Comparison of ENCODE assay signal across 8 cellular contexts in the genomic region with DNA sequence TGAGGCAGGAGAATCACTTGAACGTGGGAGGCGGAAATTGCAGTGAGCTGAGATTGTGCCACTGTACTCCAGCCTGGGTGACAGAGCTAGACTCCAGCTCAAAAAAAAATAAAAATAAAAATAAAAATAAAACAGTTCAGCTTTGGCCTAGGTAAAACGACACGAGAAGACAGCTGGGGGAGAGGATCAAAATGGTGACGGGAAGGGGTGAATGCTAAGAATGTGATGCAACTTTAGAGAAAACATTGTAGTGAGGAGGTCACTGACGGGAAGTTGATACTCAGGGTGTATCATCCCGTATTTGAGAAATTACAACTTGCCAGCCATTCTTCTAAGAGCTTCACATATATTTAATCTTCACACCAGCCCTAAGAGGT. TPM values are rescaled to one million over a fixed set of nuclear protein-coding genes. Genes with fewer than 3 reads are reported as not detected.
DNase-seq lines count a peak whose midpoint lies in the region; ATAC-seq, FAIRE-seq and TF ChIP-seq lines count a peak whose summit lies in the region.

No MANE protein-coding gene starts in this region.

- H2BK12ac ChIP-seq in H1 (ENCODE audit: low read depth, low read length) (no peak overlapping the region), neuronal stem cell (ENCODE audit: low read length) (no peak overlapping the region)

- intact Hi-C loops in CD4-positive, alpha-beta T cell (cut with DNase I, micrococcal nuclease), result loop anchor here (1.0 to 10.0 kb wide), 6 partner anchors 27 to 1017 kb away; partner anchors contain the start of genes SEC24C (in 2 of the 2), KAT6B (in 1 of the 2) and PPP3CB (in 1 of the 2)
- intact Hi-C loops in mucosa of descending colon (cut with DNase I, micrococcal nuclease), result no loop called here

- peak overlapping the region; percentile 97 for H3K4me3 Mint-ChIP-seq in CD4-positive, alpha-beta T cell

- CTCF ChIA-PET in CD4-positive, alpha-beta T cell (lab: Charles Lee), result interaction anchor here (1.0 to 2.2 kb wide), 4 partner anchors 24 to 69 kb away, joined by 3 to 11 read pairs (median 6); partner anchors contain the start of genes SEC24C and ZSWIM8
- CTCF ChIA-PET in H1 (lab: Charles Lee; ENCODE audit: partially characterized antibody), result interaction anchor here (0.6 to 2.7 kb wide), 6 partner anchors 9 to 280 kb away, joined by 3 to 13 read pairs (median 6); no protein-coding TSS in a partner anchor

- H3K9ac ChIP-seq in H1 (replicated peaks in 1 of 4; ENCODE audit: extremely low read depth in 1 of 4, low read depth in 3 of 4, low read length in 3 of 4), result no peak overlapping the region; a peak in 2 of 7 replicates
- H3K9ac ChIP-seq in neuronal stem cell (ENCODE audit: low read depth, low read length, poor library complexity), result no peak overlapping the region

- H4K5ac ChIP-seq in H1 (ENCODE audit: insufficient read length, low read depth, low read length), result no peak overlapping the region

- no peaks in the 10 kb centered on the region for H3K9me3 Mint-ChIP-seq in CD4-positive, alpha-beta T cell

- POLR2A ChIA-PET in CD4-positive, alpha-beta T cell (lab: Charles Lee), result interaction anchor here (1.0 to 8.2 kb wide), 9 partner anchors 11 to 186 kb away, joined by 3 to 88 read pairs (median 6); partner anchors contain the start of genes CAMK2G, CHCHD1, SEC24C and ZSWIM8
- POLR2A ChIA-PET in H1 (lab: Charles Lee; ENCODE audit: partially characterized antibody), result interaction anchor here (0.6 to 11.1 kb wide), 11 partner anchors 14 to 189 kb away, joined by 3 to 137 read pairs (median 5); partner anchors contain the start of gene ZSWIM8

- TF ChIP-seq POLR2A in H1 (IDR thresholded peaks at IDR 0.05; ENCODE audit: control extremely low read depth in 1 of 2, low read depth in 2 of 2, low read length in 2 of 2), result no peak

- H3K4ac ChIP-seq in H1 (replicated peaks; ENCODE audit: insufficient read length, low read depth, low read length) (no peak overlapping the region), neuronal stem cell (ENCODE audit: low read length) (no peak overlapping the region)

- no peak overlapping the region for H4K91ac ChIP-seq in H1 (replicated peaks; ENCODE audit: insufficient read length, low read length)
- H4K91ac ChIP-seq in neuronal stem cell (ENCODE audit: low read depth, low read length, poor library complexity), result no peak overlapping the region

- H2AFZ ChIP-seq in H1 (ENCODE audit: low read length), result no peak overlapping the region
- H2AFZ ChIP-seq in neuronal stem cell (ENCODE audit: low read length), result peak overlapping the region; percentile 95

- H3K79me1 ChIP-seq in H1 (ENCODE audit: low read depth, low read length) (0 out of 2 replicates have a peak, but pooled peaks cover 4% of the 10 kb centered on the region), neuronal stem cell (ENCODE audit: low read depth, low read length) (no peaks in the 10 kb centered on the region)

- no peaks in the 10 kb centered on the region for H3K9me3 ChIP-seq in CD4-positive, alpha-beta T cell (ENCODE audit: control insufficient read depth, low read length)
- H3K9me3 ChIP-seq in H1 (ENCODE audit: insufficient read depth in 2 of 2, low read depth in 1 of 2, low read length in 1 of 2) (no peaks in the 10 kb centered on the region), neuronal stem cell (replicated peaks in 1 of 2; ENCODE audit: control insufficient read depth in 2 of 2, insufficient read depth in 1 of 2, low read depth in 1 of 2, low read length in 2 of 2) (no peaks in the 10 kb centered on the region), mucosa of descending colon (no peaks in the 10 kb centered on the region)

- H3K36me3 ChIP-seq in H1 (ENCODE audit: control insufficient read depth in 2 of 4, insufficient read depth in 4 of 4, low read length in 3 of 4), result peaks cover 4 to 23% (median 17%) of the 10 kb centered on the region in 4 experiments; a peak in 6 of 8 replicates
- peaks cover 27 to 59% of the 10 kb centered on the region in 2 donors for H3K36me3 ChIP-seq in neuronal stem cell (replicated peaks in 1 of 2; ENCODE audit: control insufficient read depth in 2 of 2, insufficient read depth in 2 of 2, low read length in 2 of 2)
- H3K36me3 ChIP-seq in mucosa of descending colon (ENCODE audit: low read depth), result no peaks in the 10 kb centered on the region

- H3K14ac ChIP-seq in H1 (ENCODE audit: insufficient read length), result no peak overlapping the region
- no peak overlapping the region for H3K14ac ChIP-seq in neuronal stem cell (ENCODE audit: low read length)

- no peaks in the 10 kb centered on the region for H3K27me3 ChIP-seq in CD4-positive, alpha-beta T cell (ENCODE audit: control insufficient read depth, insufficient read depth, low read length)
- H3K27me3 ChIP-seq in H1 (replicated peaks in 1 of 4; ENCODE audit: control insufficient read depth in 3 of 4, extremely low read depth in 1 of 4, insufficient read depth in 3 of 4, low read length in 3 of 4), result no peaks in the 10 kb centered on the region
- H3K27me3 ChIP-seq in neuronal stem cell (ENCODE audit: control insufficient read depth in 3 of 3, insufficient read depth in 3 of 3, low read depth in 1 of 3, low read length in 3 of 3), result no peaks in the 10 kb centered on the region

- H3K18ac ChIP-seq in H1 (ENCODE audit: extremely low read depth, low read length), result no peak overlapping the region
- H3K18ac ChIP-seq in neuronal stem cell (ENCODE audit: low read length), result no peak overlapping the region

- H3K23me2 ChIP-seq in H1 (ENCODE audit: low read depth, low read length), result no peaks in the 10 kb centered on the region; the same call in 1 of the 2 replicates

- H3K4me1 Mint-ChIP-seq in CD4-positive, alpha-beta T cell (ENCODE audit: low read depth), result peaks cover 57% of the 10 kb centered on the region

- TF ChIP-seq EP300 in H1 (IDR thresholded peaks at IDR 0.05; ENCODE audit: borderline replicate concordance in 1 of 2, low read depth in 2 of 2, low read length in 2 of 2), result no peak

- H4K20me1 ChIP-seq in H1 (replicated peaks in 1 of 2; ENCODE audit: control insufficient read depth in 1 of 2, insufficient read depth in 2 of 2, low read length in 2 of 2), result peaks cover 0 to 14% of the 10 kb centered on the region in 2 experiments

- no peak overlapping the region for H3K23ac ChIP-seq in H1 (ENCODE audit: insufficient read length)
- no peak overlapping the region for H3K23ac ChIP-seq in neuronal stem cell (ENCODE audit: low read depth, low read length, poor library complexity)

- H3K79me2 ChIP-seq in H1 (ENCODE audit: control insufficient read depth in 1 of 2, insufficient read depth in 2 of 2, low read length in 2 of 2), result no peaks in the 10 kb centered on the region

- 76% methylated on average over 7 of the region's 7 CpGs; no CpG with 5 or more reads in 1 of the 2 experiments for WGBS in H1 (ENCODE audit: extremely low coverage in 1 of 2, insufficient coverage in 1 of 2, insufficient read length in 1 of 2, insufficient replicate concordance in 2 of 2, low coverage in 1 of 2, low lambda C conversion rate in 2 of 2, missing lambda C conversion rate in 1 of 2), 2 experiments
- no CpG with 5 or more reads among the region's 7 CpGs for WGBS in neuronal stem cell (ENCODE audit: extremely low coverage in 2 of 2, insufficient read length in 2 of 2, insufficient replicate concordance in 1 of 2), 2 donors

- H3K27ac Mint-ChIP-seq in CD4-positive, alpha-beta T cell, result peak overlapping the region; percentile 99

- peak overlapping the region; percentile 69 to 91 (median 78) for H3K4me3 ChIP-seq in H1 (ENCODE audit: extremely low read depth in 1 of 4, insufficient read depth in 2 of 4, low read depth in 3 of 4, low read length in 4 of 4)
- peak overlapping the region in 1 of 2 donors; percentile 87 for H3K4me3 ChIP-seq in neuronal stem cell (ENCODE audit: low read length in 2 of 2)
- H3K4me3 ChIP-seq in mucosa of descending colon, result no peak overlapping the region

- H4K8ac ChIP-seq in H1 (ENCODE audit: extremely low read depth, insufficient read depth, low read length) (no peak overlapping the region), neuronal stem cell (ENCODE audit: low read depth, low read length) (no peak overlapping the region)

- no peak for ATAC-seq in CD4-positive, alpha-beta T cell (ENCODE audit: poor library complexity)
- no peak for ATAC-seq in HG03159 (IDR thresholded peaks at IDR 0.05; ENCODE audit: unreplicated experiment)
- ATAC-seq in mucosa of descending colon, result no peak

- H2BK120ac ChIP-seq in H1 (replicated peaks; ENCODE audit: low read depth, low read length) (no peak overlapping the region), neuronal stem cell (ENCODE audit: low read depth, low read length) (no peak overlapping the region)

- peaks cover 81% of the 10 kb centered on the region for H3K36me3 Mint-ChIP-seq in CD4-positive, alpha-beta T cell (ENCODE audit: low read depth)

- peak overlapping the region; percentile 91 for H3K27ac ChIP-seq in CD4-positive, alpha-beta T cell (ENCODE audit: low read depth, low read length)
- H3K27ac ChIP-seq in H1 (ENCODE audit: low read depth, low read length) (no peak overlapping the region), neuronal stem cell (replicated peaks; ENCODE audit: low read length) (no peak overlapping the region)

- TF ChIP-seq RAD21 in H1 (IDR thresholded peaks at IDR 0.05 in 1 of 2, conservative IDR thresholded peaks at IDR 0.05 in 1 of 2; ENCODE audit: low read depth in 2 of 2, low read length in 2 of 2), result no peak

- H3K4me2 ChIP-seq in H1 (ENCODE audit: insufficient read depth in 1 of 2, low read depth in 2 of 2, low read length in 2 of 2) (peak overlapping the region; percentile 71 to 80), neuronal stem cell (ENCODE audit: insufficient read depth, low read length, poor library complexity, severe bottlenecking) (peak overlapping the region; percentile 84)

- no peak overlapping the region for H3K56ac ChIP-seq in H1 (replicated peaks; ENCODE audit: insufficient read length, low read depth, low read length)

- FAIRE-seq in H1 (lab: Jason Lieb, UNC), result no peak

- no peak overlapping the region for H2BK15ac ChIP-seq in H1 (ENCODE audit: low read length)
- H2BK15ac ChIP-seq in neuronal stem cell (ENCODE audit: low read length), result no peak overlapping the region

- H2BK5ac ChIP-seq in H1 (ENCODE audit: low read depth, low read length) (no peak overlapping the region), neuronal stem cell (ENCODE audit: low read length) (no peak overlapping the region)

- no peaks in the 10 kb centered on the region for H3K27me3 Mint-ChIP-seq in CD4-positive, alpha-beta T cell

- H3K4me1 ChIP-seq in H1 (replicated peaks in 1 of 4; ENCODE audit: control insufficient read depth in 3 of 4, insufficient read depth in 4 of 4, low read length in 3 of 4) (peaks cover 0 to 4% (median 2%) of the 10 kb centered on the region in 4 experiments; a peak in 4 of 7 replicates), neuronal stem cell (ENCODE audit: control insufficient read depth in 2 of 2, insufficient read depth in 1 of 2, low read depth in 1 of 2, low read length in 2 of 2) (peaks cover 0 to 6% of the 10 kb centered on the region in 2 donors), mucosa of descending colon (ENCODE audit: low read depth) (peaks cover 8% of the 10 kb centered on the region)

- H2AK5ac ChIP-seq in H1 (ENCODE audit: low read depth, low read length) (no peak overlapping the region), neuronal stem cell (ENCODE audit: low read depth, low read length) (no peak overlapping the region)

- no peak for DNase-seq in CD4-positive, alpha-beta T cell
- DNase-seq in NOMO-1 treated with dmso at 0.1 percent for 144 hours (lab: John Stamatoyannopoulos, UW; ENCODE audit: unreplicated experiment) (peak; percentile 1), H1 (ENCODE audit: low read depth in 1 of 2, low spot score in 2 of 2) (no peak), neuronal stem cell (ENCODE audit: low spot score) (no peak), mucosa of descending colon (no peak), occipital lobe (lab: John Stamatoyannopoulos, UW) (no peak), NCI-H1436 (lab: John Stamatoyannopoulos, UW) (no peak)

- no peak overlapping the region for H2BK20ac ChIP-seq in H1 (ENCODE audit: low read length)

- no peak for TF ChIP-seq CTCF in CD4-positive, alpha-beta T cell (IDR thresholded peaks at IDR 0.05)
- no peak for TF ChIP-seq CTCF in H1 (IDR thresholded peaks at IDR 0.05; ENCODE audit: control extremely low read depth in 1 of 3, insufficient read depth in 1 of 3, low read depth in 1 of 3, low read length in 3 of 3)
- no peak for TF ChIP-seq CTCF in mucosa of descending colon (IDR thresholded peaks at IDR 0.05)

RNA-seq across cellular contexts. Expression of gene NDST2, which starts 1.1 kb away (rescaled TPM):
- total RNA-seq in CD4-positive, alpha-beta T cell, result 100 to 1,000 TPM; 121 to 135 TPM
- total RNA-seq in H1 (2021; fragmentation: NEBNext Ultra II Directional; extraction: Animal tissue kit (Norgen Biotek cat#: 25700)), result 21.4 and 25.5 TPM in 2 replicates
- 13.9 and 18.0 TPM in 2 replicates for polyA plus RNA-seq in H1 (2011; rRNA removed)
- 13.8 TPM for polyA plus RNA-seq in H1 (2011; cell fraction: cytosol; rRNA removed)
- 50.5 TPM for polyA plus RNA-seq in H1 (2011; cell fraction: nucleus; rRNA removed)
- 10.6 to 15.8 TPM (median 12.5 TPM) in 4 replicates for polyA plus RNA-seq in H1 (2012, experiment 1 of 2)
- polyA plus RNA-seq in H1 (2012, experiment 2 of 2), result 9.7 TPM
- 13.4 TPM for polyA plus RNA-seq in H1 (2013, experiment 1 of 2)
- polyA plus RNA-seq in H1 (2013, experiment 2 of 2), result 12.3 TPM
- 26.5 and 36.6 TPM in 2 replicates for polyA minus RNA-seq in H1 (2011; rRNA and poly(A)+ RNA removed)
- 20.8 TPM for polyA minus RNA-seq in H1 (2011; cell fraction: cytosol; rRNA and poly(A)+ RNA removed)
- polyA minus RNA-seq in H1 (2011; cell fraction: nucleus; rRNA and poly(A)+ RNA removed), result 40.9 TPM
- polyA plus RNA-seq in neuronal stem cell (2013, experiment 1 of 2), result 14.3 TPM
- 14.9 TPM for polyA plus RNA-seq in neuronal stem cell (2013, experiment 2 of 2)
- 10 to 100 TPM; 26.7 to 39.0 (median 29.0) TPM for total RNA-seq in mucosa of descending colon
- 8.1 TPM for total RNA-seq in occipital lobe

RNA-seq across cellular contexts. Expression of gene ZSWIM8, which starts 24.9 kb away (rescaled TPM):
- total RNA-seq in CD4-positive, alpha-beta T cell, result 10 to 100 TPM; 66.4 to 70.7 TPM
- total RNA-seq in H1 (2021; fragmentation: NEBNext Ultra II Directional; extraction: Animal tissue kit (Norgen Biotek cat#: 25700)), result 44.7 and 49.8 TPM in 2 replicates
- 99.7 and 113 TPM in 2 replicates for polyA plus RNA-seq in H1 (2011; rRNA removed)
- 63.2 TPM for polyA plus RNA-seq in H1 (2011; cell fraction: cytosol; rRNA removed)
- polyA plus RNA-seq in H1 (2011; cell fraction: nucleus; rRNA removed), result 423 TPM
- 32.9 to 71.7 TPM (median 60.3 TPM) in 4 replicates for polyA plus RNA-seq in H1 (2012, experiment 1 of 2)
- polyA plus RNA-seq in H1 (2012, experiment 2 of 2), result 50.8 TPM
- 45.3 TPM for polyA plus RNA-seq in H1 (2013, experiment 1 of 2)
- polyA plus RNA-seq in H1 (2013, experiment 2 of 2), result 34.3 TPM
- 58.0 and 68.5 TPM in 2 replicates for polyA minus RNA-seq in H1 (2011; rRNA and poly(A)+ RNA removed)
- polyA minus RNA-seq in H1 (2011; cell fraction: cytosol; rRNA and poly(A)+ RNA removed), result 42.7 TPM
- 56.0 TPM for polyA minus RNA-seq in H1 (2011; cell fraction: nucleus; rRNA and poly(A)+ RNA removed)
- 39.1 TPM for polyA plus RNA-seq in neuronal stem cell (2013, experiment 1 of 2)
- 45.8 TPM for polyA plus RNA-seq in neuronal stem cell (2013, experiment 2 of 2)
- total RNA-seq in mucosa of descending colon (100 to 1,000 TPM in 1 of 3 donors, 10 to 100 TPM in 2; 72.5 to 119 (median 90.1) TPM), occipital lobe (30.7 TPM)

RNA-seq across cellular contexts. Expression of gene CHCHD1, which starts 28.5 kb away (rescaled TPM):
- total RNA-seq in CD4-positive, alpha-beta T cell, result 1 to 10 TPM; 6.3 to 6.8 TPM
- 44.9 and 46.4 TPM in 2 replicates for total RNA-seq in H1 (2021; fragmentation: NEBNext Ultra II Directional; extraction: Animal tissue kit (Norgen Biotek cat#: 25700))
- 52.6 and 58.1 TPM in 2 replicates for polyA plus RNA-seq in H1 (2011; rRNA removed)
- 57.1 TPM for polyA plus RNA-seq in H1 (2011; cell fraction: cytosol; rRNA removed)
- polyA plus RNA-seq in H1 (2011; cell fraction: nucleus; rRNA removed), result 28.2 TPM
- polyA plus RNA-seq in H1 (2012, experiment 1 of 2), result 78.9 to 101 TPM (median 92.5 TPM) in 4 replicates
- 104 TPM for polyA plus RNA-seq in H1 (2012, experiment 2 of 2)
- 151 TPM for polyA plus RNA-seq in H1 (2013, experiment 1 of 2)
- polyA plus RNA-seq in H1 (2013, experiment 2 of 2), result 164 TPM
- polyA minus RNA-seq in H1 (2011; rRNA and poly(A)+ RNA removed), result 5.0 and 6.8 TPM in 2 replicates
- 9.9 TPM for polyA minus RNA-seq in H1 (2011; cell fraction: cytosol; rRNA and poly(A)+ RNA removed)
- polyA minus RNA-seq in H1 (2011; cell fraction: nucleus; rRNA and poly(A)+ RNA removed), result 15.8 TPM
- polyA plus RNA-seq in neuronal stem cell (2013, experiment 1 of 2), result 123 TPM
- polyA plus RNA-seq in neuronal stem cell (2013, experiment 2 of 2), result 123 TPM
- total RNA-seq in mucosa of descending colon (10 to 100 TPM; 19.8 to 26.2 (median 22.7) TPM), occipital lobe (14.5 TPM)

Comparison
In these comparisons a context has a peak if more than half of its experiments do, and no peak if none do; other contexts are left out.
1. intact Hi-C loops: an anchor here in CD4-positive, alpha-beta T cell (1.0 to 10.0 kb wide); none called in mucosa of descending colon.